Comparison of ENCODE assay signal across 12 cellular contexts in the genomic region with DNA sequence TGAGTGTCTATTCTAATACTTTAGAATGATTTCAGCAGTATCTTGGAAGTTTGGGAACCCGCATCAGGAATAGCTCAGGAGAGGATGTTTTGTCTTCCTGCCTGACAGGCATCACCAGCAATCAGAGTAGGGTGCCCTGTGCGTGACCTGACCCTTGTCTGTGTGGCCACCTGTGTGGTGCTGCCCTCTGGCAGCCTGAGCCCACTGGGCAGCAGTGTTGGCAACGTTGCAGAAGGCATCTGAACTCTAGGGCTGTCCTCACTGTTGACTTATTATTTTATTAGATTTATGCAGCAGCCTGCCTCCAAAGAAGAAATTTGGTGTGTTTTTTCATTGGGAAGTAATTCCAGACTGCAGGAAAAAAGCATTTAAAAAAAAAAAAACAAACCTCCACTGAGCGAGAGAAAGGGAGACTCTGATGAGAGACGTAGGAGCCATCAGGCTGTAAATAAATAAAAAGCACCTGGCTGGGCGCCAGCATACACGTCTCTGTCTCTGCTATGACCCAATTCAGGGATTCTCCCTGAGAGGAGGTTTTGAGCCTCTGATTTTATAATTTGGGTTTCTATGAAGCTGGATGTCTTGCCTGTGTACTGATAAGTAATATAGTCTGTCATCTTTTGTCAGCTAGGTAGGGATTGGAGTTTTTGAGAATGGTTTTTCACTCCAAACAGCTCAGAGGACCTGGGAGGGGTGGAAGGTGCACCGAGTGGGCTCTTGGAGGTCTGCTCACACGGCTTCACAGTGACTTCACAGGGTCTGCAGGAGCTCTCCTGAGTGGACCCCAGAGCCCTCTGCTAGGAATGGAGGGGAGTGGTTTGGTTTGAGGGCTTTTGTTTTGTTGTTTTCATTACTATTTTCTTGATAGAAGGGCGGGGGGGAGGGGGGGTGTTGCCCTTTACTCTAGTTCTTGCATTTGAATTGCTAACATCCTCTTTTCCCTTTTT. TPM values are rescaled to one million over a fixed set of nuclear protein-coding genes. Genes with fewer than 3 reads are reported as not detected.
A peak's percentile ranks its signal among the peaks of the same experiment; 100 is the strongest.
DNase-seq lines count a peak whose midpoint lies in the region; ATAC-seq, FAIRE-seq and TF ChIP-seq lines count a peak whose summit lies in the region.
"Had no signal": no experiment of that assay in that cellular context is flagged by ENCODE, and none has a peak within 500 bp of the region (broad histone marks: within the 10 kb centered on the region; RNA-seq: fewer than 3 reads in every experiment).

No MANE protein-coding gene starts in this region.

- CTCF ChIA-PET in A549 (lab: Yijun Ruan, JAX), result interaction anchor here (1.1 to 1.3 kb wide), 3 partner anchors 8 to 50 kb away, joined by 3 read pairs; no protein-coding TSS in a partner anchor

- H4K20me1 ChIP-seq in H9 (ENCODE audit: control insufficient read depth, insufficient read depth, insufficient read length) (no peaks in the 10 kb centered on the region), OCI-LY1 (ENCODE audit: insufficient read depth, low read length) (no peaks in the 10 kb centered on the region)

- no peak overlapping the region for H3K23ac ChIP-seq in H9 (ENCODE audit: insufficient read length, low read depth, low read length)

- POLR2A ChIA-PET in A549 (lab: Yijun Ruan, JAX), result no interaction called here

- H3K27ac ChIP-seq in A549, result peak overlapping the region; percentile 12 to 30; a peak in 1 of 6 replicates
- H3K27ac ChIP-seq in H9 (ENCODE audit: insufficient read length, low read depth, low read length), result no peak overlapping the region
- H3K27ac ChIP-seq in OCI-LY1 (ENCODE audit: low read depth, low read length, poor library complexity, severe bottlenecking), result peak overlapping the region; percentile 36
- H3K27ac ChIP-seq: ascending aorta had no signal

- TF ChIP-seq POLR2A in A549 (IDR thresholded peaks at IDR 0.05; ENCODE audit: low read length), result no peak

- no peak overlapping the region for H4K8ac ChIP-seq in H9 (replicated peaks; ENCODE audit: insufficient read length, low read depth, low read length)

- no peak overlapping the region; a peak in 1 of 5 replicates for H3K4me3 Mint-ChIP-seq in H9
- H3K4me3 Mint-ChIP-seq: activated CD4-positive, alpha-beta T cell treated with anti-CD3 and anti-CD28 coated beads for 36 hours had no signal

- H3K4me3 ChIP-seq in A549, result no peak overlapping the region
- no peak overlapping the region for H3K4me3 ChIP-seq in OCI-LY1 (ENCODE audit: low read depth, low read length, poor library complexity, severe bottlenecking)

- H3K4me1 Mint-ChIP-seq in H9, result peaks cover 21% of the 10 kb centered on the region in 2 experiments
- H3K4me1 Mint-ChIP-seq: activated CD4-positive, alpha-beta T cell treated with anti-CD3 and anti-CD28 coated beads for 36 hours had no signal

- no peak overlapping the region for H4K91ac ChIP-seq in H9 (ENCODE audit: insufficient read length, low read depth, low read length)

- no peak overlapping the region for H4K5ac ChIP-seq in H9 (ENCODE audit: insufficient read length, low read depth, low read length)

- H3K9me3 Mint-ChIP-seq in H9, result no peaks in the 10 kb centered on the region

- no peak overlapping the region for H2BK15ac ChIP-seq in H9 (ENCODE audit: low read depth, low read length)

- H3K4ac ChIP-seq in H9 (ENCODE audit: low read depth, low read length), result no peak overlapping the region

- peaks cover 15% of the 10 kb centered on the region; the same call in 1 of the 2 replicates for H3K36me3 ChIP-seq in OCI-LY1 (ENCODE audit: insufficient read depth, low read length)

- no peak overlapping the region for H3K14ac ChIP-seq in H9 (ENCODE audit: insufficient read depth, low read length)

- no peak overlapping the region for H2AK5ac ChIP-seq in H9 (ENCODE audit: insufficient read length, low read length)

- in situ Hi-C loops in GM13976 (cut with MboI; ENCODE audit: low sequenced_read_pairs, unreplicated experiment), result no loop called here

- 29% methylated on average over 10 of the region's 10 CpGs for WGBS in A549 (ENCODE audit: missing lambda C conversion rate)
- no CpG with 5 or more reads among the region's 10 CpGs for WGBS in H9 (ENCODE audit: extremely low coverage, insufficient read length, low lambda C conversion rate)

- H3K36me3 Mint-ChIP-seq in H9 (ENCODE audit: insufficient read depth in 1 of 3, low read depth in 3 of 3), result peaks cover 10 to 51% (median 46%) of the 10 kb centered on the region in 3 experiments; a peak in 6 of 7 replicates

- H3K27me3 ChIP-seq in H9 (ENCODE audit: insufficient read depth, low read length) (no peaks in the 10 kb centered on the region), OCI-LY1 (ENCODE audit: insufficient read depth, low read length) (no peaks in the 10 kb centered on the region)
- H3K27me3 ChIP-seq: ascending aorta, Peyer's patch had no signal

- H3K79me2 ChIP-seq in H9 (ENCODE audit: insufficient read depth, low read length) (no peaks in the 10 kb centered on the region), OCI-LY1 (ENCODE audit: insufficient read depth, low read length) (no peaks in the 10 kb centered on the region)

- TF ChIP-seq RAD21 in A549 (conservative IDR thresholded peaks at IDR 0.05 in 1 of 2, IDR thresholded peaks at IDR 0.05 in 1 of 2), result no peak

- no peak overlapping the region for H2BK20ac ChIP-seq in H9 (ENCODE audit: low read depth, low read length, poor library complexity, severe bottlenecking)

- no peak for FAIRE-seq in A549 (lab: Jason Lieb, UNC)
- FAIRE-seq: D721Med had no signal

- ATAC-seq in A549 (peak; percentile 61 to 82; a peak in 5 of 6 replicates), GM18498 (IDR thresholded peaks at IDR 0.05; ENCODE audit: unreplicated experiment) (no peak), GM18520 (IDR thresholded peaks at IDR 0.05; ENCODE audit: unreplicated experiment) (no peak)
- ATAC-seq: activated CD4-positive, alpha-beta T cell treated with anti-CD3 and anti-CD28 coated beads for 36 hours had no signal

- H3F3A ChIP-seq in OCI-LY1 (ENCODE audit: insufficient read depth, low read length), result 0 out of 2 replicates have a peak, but pooled peaks cover 3% of the 10 kb centered on the region

- H3K9me3 ChIP-seq in A549 (no peaks in the 10 kb centered on the region), H9 (ENCODE audit: control insufficient read depth, low read depth, low read length) (no peaks in the 10 kb centered on the region), OCI-LY1 (ENCODE audit: low read length) (no peaks in the 10 kb centered on the region)
- H3K9me3 ChIP-seq: ascending aorta, Peyer's patch had no signal

- DNase-seq in A549 (ENCODE audit: low read depth in 1 of 2, low spot score in 1 of 2) (peak in 1 of 2 experiments; percentile 48), H9 (no peak), left kidney (ENCODE audit: low read depth, low spot score) (peak; percentile 22), GM13976 (ENCODE audit: low spot score) (no peak)
- DNase-seq in activated effector memory CD4-positive, alpha-beta T cell treated with anti-CD3 and anti-CD28 coated beads, Interleukin-2, amount 50 U/mL, for 16 hours, result no peak
- DNase-seq: activated CD4-positive, alpha-beta T cell treated with anti-CD3 and anti-CD28 coated beads for 36 hours had no signal

- peaks cover 34% of the 10 kb centered on the region for H3K4me1 ChIP-seq in A549
- H3K4me1 ChIP-seq in H9 (ENCODE audit: insufficient read depth, low read length), result peaks cover 19% of the 10 kb centered on the region; the same call in 1 of the 2 replicates
- peaks cover 25% of the 10 kb centered on the region for H3K4me1 ChIP-seq in OCI-LY1 (ENCODE audit: insufficient read depth, low read length, severe bottlenecking)
- H3K4me1 ChIP-seq: ascending aorta, Peyer's patch had no signal

- TF ChIP-seq CTCF in A549 (IDR thresholded peaks at IDR 0.05) (no peak), H9 (conservative IDR thresholded peaks at IDR 0.05) (no peak), OCI-LY1 (IDR thresholded peaks at IDR 0.05; ENCODE audit: low read length) (no peak), GM13976 (IDR thresholded peaks at IDR 0.05; ENCODE audit: borderline replicate concordance, control extremely low read depth, extremely low read depth, insufficient read depth, missing control alignments) (no peak)

- H3T11ph ChIP-seq in H9 (ENCODE audit: low read length), result no peak overlapping the region

- no peak for TF ChIP-seq EP300 in A549 (IDR thresholded peaks at IDR 0.05)

- no peaks in the 10 kb centered on the region for H3K23me2 ChIP-seq in H9 (ENCODE audit: insufficient read length, low read depth, low read length, poor library complexity, severe bottlenecking)

- H2BK120ac ChIP-seq in H9 (ENCODE audit: low read depth, low read length, poor library complexity, severe bottlenecking), result no peak overlapping the region

- H2BK12ac ChIP-seq in H9 (ENCODE audit: insufficient read length, low read depth, low read length), result no peak overlapping the region

- no peaks in the 10 kb centered on the region for H3K27me3 Mint-ChIP-seq in H9 (ENCODE audit: low read depth)
- H3K27me3 Mint-ChIP-seq: activated CD4-positive, alpha-beta T cell treated with anti-CD3 and anti-CD28 coated beads for 36 hours had no signal

- H3K9ac ChIP-seq in H9 (ENCODE audit: extremely low read depth, insufficient read length, low read length), result no peak overlapping the region
- H3K9ac ChIP-seq in OCI-LY1 (ENCODE audit: low read length), result no peak overlapping the region

- no peaks in the 10 kb centered on the region for H3K79me1 ChIP-seq in H9 (ENCODE audit: insufficient read depth, low read depth, low read length, poor library complexity, severe bottlenecking)

- H3K4me2 ChIP-seq in A549, result peak overlapping the region; percentile 65
- no peak overlapping the region for H3K4me2 ChIP-seq in H9 (ENCODE audit: insufficient read depth, insufficient read length, low read length)
- no peak overlapping the region for H3K4me2 ChIP-seq in OCI-LY1 (ENCODE audit: low read length)

- H3K56ac ChIP-seq in H9 (ENCODE audit: insufficient read length, low read depth, low read length), result no peak overlapping the region

- no peak overlapping the region for H2AFZ ChIP-seq in H9 (ENCODE audit: low read length)
- no peak overlapping the region for H2AFZ ChIP-seq in OCI-LY1 (ENCODE audit: low read length)

- no peaks in the 10 kb centered on the region for H3K9me2 ChIP-seq in OCI-LY1 (ENCODE audit: low read depth, low read length)

- no peak overlapping the region for H3K18ac ChIP-seq in H9 (ENCODE audit: insufficient read length, low read depth, low read length)

- H3K27ac Mint-ChIP-seq in H9, result peak overlapping the region in 2 of 3 experiments; percentile 32 to 75; a peak in 3 of 7 replicates
- H3K27ac Mint-ChIP-seq: activated CD4-positive, alpha-beta T cell treated with anti-CD3 and anti-CD28 coated beads for 36 hours had no signal

- no peak overlapping the region for H2BK5ac ChIP-seq in H9 (ENCODE audit: insufficient read length, low read length)

RNA-seq across cellular contexts. Expression of a gene that starts 48.9 kb away (rescaled TPM):
- polyA plus RNA-seq in A549 (2011; rRNA removed), result 0.44 and 0.49 TPM in 2 replicates
- 0.52 and 0.69 TPM in 2 replicates for polyA plus RNA-seq in A549 (2012; cell fraction: cytosol; rRNA removed)
- 0.67 and 1.9 TPM in 2 replicates for polyA plus RNA-seq in A549 (2012; cell fraction: nucleus; rRNA removed)
- 0.33 to 0.65 TPM (median 0.50 TPM) in 3 replicates for polyA plus RNA-seq in A549 (2017; fragmentation: RNase III; extraction: RNeasy Plus Mini Kit Qiagen cat#74134 plus additional on column Dnase treatment)
- 0.29 and 0.68 TPM in 2 replicates for polyA minus RNA-seq in A549 (2011; rRNA and poly(A)+ RNA removed)
- total RNA-seq in H9 (2021), result 1.9 and 2.1 TPM in 2 replicates

Comparison
In these comparisons a context has a peak if more than half of its experiments do, and no peak if none do; other contexts are left out.
1. ATAC-seq: peak in A549 (2 of 2); none in GM18498 (single experiment) and GM18520 (single experiment).